Comparison of ENCODE assay signal across 8 cellular contexts in the genomic region with DNA sequence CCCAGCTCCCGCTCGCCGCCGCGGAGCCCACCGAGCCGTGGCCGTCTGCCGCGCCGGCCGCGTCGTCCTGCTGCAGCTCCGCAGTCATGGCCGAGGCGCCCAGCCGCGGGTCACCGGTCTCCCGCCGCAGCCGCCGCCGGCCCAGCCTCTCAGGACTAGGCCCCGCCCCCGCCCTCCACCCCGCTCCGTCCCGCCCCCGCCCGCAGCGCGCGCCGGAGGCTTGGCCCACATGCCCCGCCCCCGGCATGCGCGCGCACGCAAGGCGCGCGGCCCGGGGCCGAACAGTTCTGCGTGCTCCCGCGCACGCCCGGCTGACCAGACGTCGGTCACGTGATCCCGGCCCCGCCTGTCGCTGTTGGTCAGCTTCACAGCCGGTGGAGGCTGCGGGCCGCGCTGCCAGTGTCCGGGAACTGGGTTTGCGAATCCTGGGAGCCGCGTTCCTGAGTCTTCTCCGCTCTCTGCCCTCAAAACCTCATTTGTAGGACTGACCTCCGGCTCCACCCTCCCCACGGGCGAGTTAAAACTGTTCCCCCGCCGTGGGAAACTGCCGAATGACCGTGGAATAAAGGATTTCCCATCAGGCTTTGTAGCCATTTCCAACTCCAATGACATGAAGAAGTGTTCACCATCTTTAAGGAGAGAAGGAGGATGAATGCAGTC. TPM values are rescaled to one million over a fixed set of nuclear protein-coding genes. Genes with fewer than 3 reads are reported as not detected.
A peak's percentile ranks its signal among the peaks of the same experiment; 100 is the strongest.
DNase-seq lines count a peak whose midpoint lies in the region; ATAC-seq, FAIRE-seq and TF ChIP-seq lines count a peak whose summit lies in the region.

A gene with protein sequence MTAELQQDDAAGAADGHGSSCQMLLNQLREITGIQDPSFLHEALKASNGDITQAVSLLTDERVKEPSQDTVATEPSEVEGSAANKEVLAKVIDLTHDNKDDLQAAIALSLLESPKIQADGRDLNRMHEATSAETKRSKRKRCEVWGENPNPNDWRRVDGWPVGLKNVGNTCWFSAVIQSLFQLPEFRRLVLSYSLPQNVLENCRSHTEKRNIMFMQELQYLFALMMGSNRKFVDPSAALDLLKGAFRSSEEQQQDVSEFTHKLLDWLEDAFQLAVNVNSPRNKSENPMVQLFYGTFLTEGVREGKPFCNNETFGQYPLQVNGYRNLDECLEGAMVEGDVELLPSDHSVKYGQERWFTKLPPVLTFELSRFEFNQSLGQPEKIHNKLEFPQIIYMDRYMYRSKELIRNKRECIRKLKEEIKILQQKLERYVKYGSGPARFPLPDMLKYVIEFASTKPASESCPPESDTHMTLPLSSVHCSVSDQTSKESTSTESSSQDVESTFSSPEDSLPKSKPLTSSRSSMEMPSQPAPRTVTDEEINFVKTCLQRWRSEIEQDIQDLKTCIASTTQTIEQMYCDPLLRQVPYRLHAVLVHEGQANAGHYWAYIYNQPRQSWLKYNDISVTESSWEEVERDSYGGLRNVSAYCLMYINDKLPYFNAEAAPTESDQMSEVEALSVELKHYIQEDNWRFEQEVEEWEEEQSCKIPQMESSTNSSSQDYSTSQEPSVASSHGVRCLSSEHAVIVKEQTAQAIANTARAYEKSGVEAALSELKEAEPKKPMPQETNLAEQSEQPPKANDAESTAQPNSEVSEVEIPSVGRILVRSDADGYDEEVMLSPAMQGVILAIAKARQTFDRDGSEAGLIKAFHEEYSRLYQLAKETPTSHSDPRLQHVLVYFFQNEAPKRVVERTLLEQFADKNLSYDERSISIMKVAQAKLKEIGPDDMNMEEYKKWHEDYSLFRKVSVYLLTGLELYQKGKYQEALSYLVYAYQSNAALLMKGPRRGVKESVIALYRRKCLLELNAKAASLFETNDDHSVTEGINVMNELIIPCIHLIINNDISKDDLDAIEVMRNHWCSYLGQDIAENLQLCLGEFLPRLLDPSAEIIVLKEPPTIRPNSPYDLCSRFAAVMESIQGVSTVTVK (minus strand): TSS at position 159 of the 660 bp plus-strand sequence. CDS start 71 bp downstream, at position 88.

- intact Hi-C loops in mammary epithelial cell (cut with micrococcal nuclease), result loop anchor here (2.0 kb wide), 1 partner anchor 69 kb away; no protein-coding TSS in a partner anchor

- H3K4me1 ChIP-seq in mammary epithelial cell (ENCODE audit: insufficient read depth, low read length) (peaks cover 8% of the 10 kb centered on the region), small intestine (ENCODE audit: control insufficient read depth in 2 of 2, insufficient read depth in 1 of 2, low read depth in 1 of 2, low read length in 1 of 2) (peaks cover 0 to 10% of the 10 kb centered on the region in 2 donors)

- CTCF ChIA-PET in AG04449 (lab: Yijun Ruan, JAX) (interaction anchor here (1.2 to 2.9 kb wide), 3 partner anchors 9 to 386 kb away, joined by 3 to 11 read pairs (median 6); no protein-coding TSS in a partner anchor), mammary epithelial cell (lab: Charles Lee; ENCODE audit: low non-redundant PET) (no interaction called here)

- DNase-seq in AG04449 (ENCODE audit: low read depth, low spot score) (peak; percentile 57), NCI-H2171 treated with DMSO at 0.1 percent for 48 hours (lab: John Stamatoyannopoulos, UW) (peak; percentile 81), mammary epithelial cell (peak; percentile 92), iPS-NIHi11 (ENCODE audit: low spot score) (peak; percentile 99), small intestine (peak; percentile 95)

- H3K36me3 ChIP-seq in mammary epithelial cell (ENCODE audit: insufficient read depth, low read length), result no peaks in the 10 kb centered on the region
- no peaks in the 10 kb centered on the region for H3K36me3 ChIP-seq in small intestine (ENCODE audit: control insufficient read depth in 2 of 2, insufficient read depth in 2 of 2, low read length in 2 of 2)

- no peaks in the 10 kb centered on the region for H4K20me1 ChIP-seq in mammary epithelial cell (ENCODE audit: insufficient read depth, low read length)

- TF ChIP-seq CTCF in AG04449 (IDR thresholded peaks at IDR 0.05; ENCODE audit: insufficient read depth, low read length, missing control alignments) (no peak), WI38 (IDR thresholded peaks at IDR 0.05; ENCODE audit: low read depth, low read length) (no peak), mammary epithelial cell (conservative IDR thresholded peaks at IDR 0.05 in 1 of 2, IDR thresholded peaks at IDR 0.05 in 1 of 2; ENCODE audit: extremely low read depth in 1 of 2, insufficient read depth in 1 of 2, low read depth in 1 of 2, low read length in 2 of 2) (no peak)

- H3K4me3 ChIP-seq in AG04449 (ENCODE audit: low read depth, low read length) (peak within 1 kb of the TSS; percentile 75), WI38 (ENCODE audit: low read depth, low read length) (peak within 1 kb of the TSS; percentile 79), mammary epithelial cell (replicated peaks in 1 of 3; ENCODE audit: insufficient read depth in 1 of 3, low read depth in 2 of 3, low read length in 3 of 3) (peak within 1 kb of the TSS; percentile 70 to 87 (median 79)), small intestine (ENCODE audit: low read depth in 1 of 2, low read length in 2 of 2) (peak within 1 kb of the TSS; percentile 77 to 80)

- peak within 1 kb of the TSS; percentile 89 for H3K4me2 ChIP-seq in mammary epithelial cell (ENCODE audit: insufficient read depth, low read depth, low read length)

- no peaks in the 10 kb centered on the region for H3K9me3 ChIP-seq in mammary epithelial cell (replicated peaks; ENCODE audit: insufficient read depth, low read length)
- H3K9me3 ChIP-seq in small intestine (ENCODE audit: control insufficient read depth, low read depth), result no peaks in the 10 kb centered on the region

- WGBS in mammary epithelial cell (ENCODE audit: low coverage, missing lambda C conversion rate), result 3% methylated on average over 11 of the region's 74 CpGs
- WGBS in small intestine, 3 donors, result 0% methylated on average over 35 to 74 of the region's 74 CpGs

- peak within 1 kb of the TSS; percentile 82 for H3K9ac ChIP-seq in mammary epithelial cell (ENCODE audit: insufficient read depth, low read length)

- H3K27ac ChIP-seq in mammary epithelial cell (ENCODE audit: insufficient read depth, low read depth, low read length) (peak within 1 kb of the TSS; percentile 79), small intestine (ENCODE audit: low read depth in 1 of 2, low read length in 1 of 2) (peak within 1 kb of the TSS; percentile 78 to 97)

- ATAC-seq in GM18870 (IDR thresholded peaks at IDR 0.05; ENCODE audit: unreplicated experiment) (peak; percentile 68), HG03108 (IDR thresholded peaks at IDR 0.05; ENCODE audit: unreplicated experiment) (peak; percentile 82)

- FAIRE-seq in small intestine (lab: Jason Lieb, UNC), result no peak

- dilution Hi-C loops in mammary epithelial cell (cut with HindIII; ENCODE audit: low sequenced_read_pairs), result no loop called here

- in situ Hi-C loops in mammary epithelial cell (cut with MboI; ENCODE audit: low sequenced_read_pairs in 2 of 2), result no loop called here

- H3K27me3 ChIP-seq in mammary epithelial cell (ENCODE audit: insufficient read depth, low read length) (no peaks in the 10 kb centered on the region), small intestine (ENCODE audit: control insufficient read depth in 2 of 2, insufficient read depth in 2 of 2, low read length in 2 of 2) (no peaks in the 10 kb centered on the region)

- BruUV-seq in mammary epithelial cell (replicated peaks; lab: Mats Ljungman, UMichigan), result no TSS peak

- peak within 1 kb of the TSS; percentile 99 for H2AFZ ChIP-seq in mammary epithelial cell (ENCODE audit: low read depth, low read length)

- H3K79me2 ChIP-seq in mammary epithelial cell (ENCODE audit: insufficient read depth, low read length), result peaks cover 37% of the 10 kb centered on the region

- POLR2A ChIA-PET in AG04449 (lab: Yijun Ruan, JAX), result interaction anchor here (0.6 to 1.2 kb wide), 3 partner anchors 9 to 431 kb away, joined by 3 to 5 read pairs (median 3); no protein-coding TSS in a partner anchor

RNA-seq across cellular contexts. Expression of the gene that starts here (rescaled TPM):
- total RNA-seq in mammary epithelial cell, result 10 to 100 TPM; 30.3 to 31.7 TPM
- polyA plus RNA-seq in mammary epithelial cell, result 29.4 TPM
- 122 TPM for polyA minus RNA-seq in mammary epithelial cell
- polyA plus RNA-seq in small intestine, result 1 to 10 TPM; 5.1 to 8.9 (median 7.6) TPM

Comparison
In these comparisons a context has a peak if more than half of its experiments do, and no peak if none do; other contexts are left out.
1. Peak in every context shown above with its lines: DNase-seq, ATAC-seq, H3K4me3 ChIP-seq and H3K27ac ChIP-seq.